ENCODE assay signal across 19 cellular contexts in genomic region chr2:215060851-215061541, GRCh38.
A peak's percentile ranks its signal among the peaks of the same experiment; 100 is the strongest.
DNase-seq lines count a peak whose midpoint lies in the region; ATAC-seq and TF ChIP-seq lines count a peak whose summit lies in the region.
"Had no signal": no experiment of that assay in that cellular context is flagged by ENCODE, and none has a peak within 500 bp of the region (broad histone marks: within the 10 kb centered on the region; RNA-seq: fewer than 3 reads in every experiment).

No MANE protein-coding gene starts in this region.

- TF ChIP-seq RAD21 in SK-N-SH (IDR thresholded peaks at IDR 0.05; ENCODE audit: low read length) = no peak

- no peaks in the 10 kb centered on the region for H3K79me1 ChIP-seq in mesendoderm (ENCODE audit: low read length)

- no peak for TF ChIP-seq CTCF in SK-N-SH (IDR thresholded peaks at IDR 0.05)

- H3K9ac ChIP-seq in SK-N-SH (no peak overlapping the region), mesendoderm (ENCODE audit: low read length) (no peak overlapping the region)

- no peak overlapping the region for H2AK5ac ChIP-seq in mesendoderm (ENCODE audit: low read length)

- H3K36me3 Mint-ChIP-seq in naive thymus-derived CD4-positive, alpha-beta T cell = no peaks in the 10 kb centered on the region
- H3K36me3 Mint-ChIP-seq: naive B cell had no signal

- intact Hi-C loops in right cardiac atrium (cut with DNase I) = no loop called here
- intact Hi-C loops in left cardiac atrium (cut with DNase I) = no loop called here
- intact Hi-C loops in naive thymus-derived CD4-positive, alpha-beta T cell (cut with micrococcal nuclease) = no loop called here

- no peaks in the 10 kb centered on the region for H4K20me1 ChIP-seq in SK-N-SH (ENCODE audit: insufficient read depth)

- peaks cover 0 to 7% (median 5%) of the 10 kb centered on the region in 5 donors for H3K27me3 Mint-ChIP-seq in naive thymus-derived CD4-positive, alpha-beta T cell
- H3K27me3 Mint-ChIP-seq: activated CD8-positive, alpha-beta T cell treated with anti-CD3 and anti-CD28 coated beads for 36 hours had no signal

- WGBS in right cardiac atrium = 34% methylated on average over 7 of the region's 7 CpGs
- WGBS in SK-N-SH (ENCODE audit: low lambda C conversion rate) = 30% methylated on average over 7 of the region's 7 CpGs
- no CpG with 5 or more reads among the region's 7 CpGs for WGBS in mesendoderm (ENCODE audit: extremely low coverage, insufficient coverage, low lambda C conversion rate)

- no peaks in the 10 kb centered on the region for H3K9me3 ChIP-seq in right cardiac atrium (ENCODE audit: control insufficient read depth, low read length)
- H3K9me3 ChIP-seq in SK-N-SH = no peaks in the 10 kb centered on the region
- H3K9me3 ChIP-seq in naive thymus-derived CD4-positive, alpha-beta T cell (ENCODE audit: control insufficient read depth in 2 of 3, low read length in 3 of 3) = no peaks in the 10 kb centered on the region
- H3K9me3 ChIP-seq: left ventricle myocardium inferior, prostate gland, spleen had no signal

- no peaks in the 10 kb centered on the region for H3K9me2 ChIP-seq in SK-N-SH

- no peak overlapping the region for H2BK15ac ChIP-seq in mesendoderm (replicated peaks; ENCODE audit: low read depth)

- no peak overlapping the region for H3K23ac ChIP-seq in mesendoderm (ENCODE audit: low read length)

- H3K27ac ChIP-seq in right cardiac atrium (ENCODE audit: low read length) (no peak overlapping the region), SK-N-SH (ENCODE audit: low read depth in 2 of 2, low read length in 1 of 2) (peak overlapping the region in 1 of 2 experiments; percentile 89; a peak in 2 of 4 replicates), mesendoderm (ENCODE audit: low read depth, low read length) (no peak overlapping the region)
- H3K27ac ChIP-seq in naive thymus-derived CD4-positive, alpha-beta T cell (ENCODE audit: low read depth, low read length) = no peak overlapping the region
- H3K27ac ChIP-seq: left ventricle myocardium inferior, prostate gland, spleen had no signal

- POLR2A ChIA-PET in SK-N-SH (lab: Yijun Ruan, JAX) = interaction anchor here (1.2 kb wide), 1 partner anchor 9 kb away, joined by 3 read pairs; no protein-coding TSS in a partner anchor
- POLR2A ChIA-PET in naive thymus-derived CD4-positive, alpha-beta T cell (lab: Charles Lee) = interaction anchor here (0.6 kb wide), 1 partner anchor 25 kb away, joined by 3 read pairs; no protein-coding TSS in a partner anchor

- H4K5ac ChIP-seq in mesendoderm (ENCODE audit: low read length) = no peak overlapping the region

- H3K9me3 Mint-ChIP-seq in naive thymus-derived CD4-positive, alpha-beta T cell = peaks cover 0 to 3% (median 0%) of the 10 kb centered on the region in 11 donors
- H3K9me3 Mint-ChIP-seq: activated CD8-positive, alpha-beta T cell treated with anti-CD3 and anti-CD28 coated beads for 36 hours; activated T-helper 1 cell treated with anti-CD3 and anti-CD28 coated beads, Interleukin-12 subunit alpha, Interleukin-12 subunit beta, Interleukin-2, Interleukin-4 antibody, amounts not matched to agents 30 ng/mL and 10 ng/mL and 1 ng/mL, durations not matched to agents 14 hours and 24 hours and 36 hours had no signal

- peak in 2 of 3 donors; percentile 20 to 40 for DNase-seq in right cardiac atrium
- no peak for DNase-seq in left cardiac atrium
- peak; percentile 95 for DNase-seq in NCI-H2227 (lab: John Stamatoyannopoulos, UW; ENCODE audit: unreplicated experiment)
- peak; percentile 16 for DNase-seq in SK-N-SH
- DNase-seq in naive thymus-derived CD4-positive, alpha-beta T cell = no peak
- DNase-seq in activated CD8-positive, alpha-beta memory T cell treated with anti-CD3 and anti-CD28 coated beads for 24 hours = no peak
- DNase-seq in mesendoderm = no peak
- DNase-seq: activated CD8-positive, alpha-beta T cell treated with anti-CD3 and anti-CD28 coated beads for 36 hours; caudate nucleus; effector CD4-positive, alpha-beta T cell; left ventricle myocardium inferior; naive B cell; OCI-M1; spleen; stimulated activated naive CD8-positive, alpha-beta T cell treated with anti-CD3 and anti-CD28 coated beads, Interleukin-15, Interleukin-2, amounts not matched to agents 100 U/mL and 50 U/mL, for 24 hours had no signal

- TF ChIP-seq EP300 in SK-N-SH (IDR thresholded peaks at IDR 0.05; ENCODE audit: borderline replicate concordance in 1 of 2, low read depth in 1 of 2, low read length in 1 of 2) = peak in 1 of 2 experiments; percentile 38; a peak in 1 of 4 replicates

- H3K4me1 Mint-ChIP-seq in naive thymus-derived CD4-positive, alpha-beta T cell = no peaks in the 10 kb centered on the region
- H3K4me1 Mint-ChIP-seq: naive B cell had no signal

- no peaks in the 10 kb centered on the region for H3K79me2 ChIP-seq in SK-N-SH (ENCODE audit: insufficient read depth)
- H3K79me2 ChIP-seq in mesendoderm (ENCODE audit: control insufficient read depth, insufficient read depth, low read length) = no peaks in the 10 kb centered on the region

- no peak overlapping the region for H2BK5ac ChIP-seq in mesendoderm (ENCODE audit: low read length)

- CTCF ChIA-PET in SK-N-SH (lab: Yijun Ruan, JAX) = interaction anchor here (0.7 to 1.2 kb wide), 2 partner anchors 48 to 852 kb away, joined by 4 read pairs; no protein-coding TSS in a partner anchor
- CTCF ChIA-PET in naive thymus-derived CD4-positive, alpha-beta T cell (lab: Charles Lee) = no interaction called here

- ATAC-seq in right cardiac atrium (no peak), left cardiac atrium (no peak), GM21786 (IDR thresholded peaks at IDR 0.05; ENCODE audit: unreplicated experiment) (no peak)
- no peak for ATAC-seq in naive thymus-derived CD4-positive, alpha-beta T cell
- ATAC-seq: activated CD8-positive, alpha-beta T cell treated with anti-CD3 and anti-CD28 coated beads for 36 hours; HepG2; stimulated activated naive CD8-positive, alpha-beta T cell treated with anti-CD3 and anti-CD28 coated beads, Interleukin-15, Interleukin-2, amounts not matched to agents 100 U/mL and 50 U/mL, for 24 hours had no signal

- no peak overlapping the region for H3K27ac Mint-ChIP-seq in naive thymus-derived CD4-positive, alpha-beta T cell
- H3K27ac Mint-ChIP-seq: activated CD8-positive, alpha-beta T cell treated with anti-CD3 and anti-CD28 coated beads for 36 hours; activated T-helper 1 cell treated with anti-CD3 and anti-CD28 coated beads, Interleukin-12 subunit alpha, Interleukin-12 subunit beta, Interleukin-2, Interleukin-4 antibody, amounts not matched to agents 30 ng/mL and 10 ng/mL and 1 ng/mL, durations not matched to agents 14 hours and 24 hours and 36 hours; naive B cell had no signal

- H3K4me3 ChIP-seq in right cardiac atrium (ENCODE audit: low read length) (no peak overlapping the region), SK-N-SH (ENCODE audit: low read depth in 2 of 2, low read length in 1 of 2) (no peak overlapping the region), mesendoderm (ENCODE audit: low read length) (no peak overlapping the region)
- no peak overlapping the region for H3K4me3 ChIP-seq in naive thymus-derived CD4-positive, alpha-beta T cell (ENCODE audit: low read length)
- H3K4me3 ChIP-seq: left ventricle myocardium inferior, prostate gland, spleen had no signal

- H3F3A ChIP-seq in SK-N-SH (replicated peaks; ENCODE audit: insufficient read depth) = no peaks in the 10 kb centered on the region

- no peak overlapping the region for H2AFZ ChIP-seq in SK-N-SH (ENCODE audit: low read depth)

- no peak overlapping the region for H3K56ac ChIP-seq in mesendoderm (ENCODE audit: low read length)

- H3K36me3 ChIP-seq in SK-N-SH (replicated peaks in 1 of 2; ENCODE audit: control insufficient read depth in 1 of 2, insufficient read depth in 2 of 2, low read length in 1 of 2) (no peaks in the 10 kb centered on the region), mesendoderm (ENCODE audit: control insufficient read depth, insufficient read depth, low read length) (no peaks in the 10 kb centered on the region)
- H3K36me3 ChIP-seq in naive thymus-derived CD4-positive, alpha-beta T cell (ENCODE audit: control insufficient read depth in 2 of 3, insufficient read depth in 3 of 3, low read length in 3 of 3) = no peaks in the 10 kb centered on the region
- H3K36me3 ChIP-seq: left ventricle myocardium inferior, prostate gland, spleen had no signal

- H4K8ac ChIP-seq in mesendoderm (ENCODE audit: low read depth, low read length) = no peak overlapping the region

- no peak overlapping the region for H3K4ac ChIP-seq in mesendoderm (ENCODE audit: low read depth, low read length)

- no peak overlapping the region for H3K4me3 Mint-ChIP-seq in naive thymus-derived CD4-positive, alpha-beta T cell
- H3K4me3 Mint-ChIP-seq: activated CD8-positive, alpha-beta T cell treated with anti-CD3 and anti-CD28 coated beads for 36 hours; activated T-helper 1 cell treated with anti-CD3 and anti-CD28 coated beads, Interleukin-12 subunit alpha, Interleukin-12 subunit beta, Interleukin-2, Interleukin-4 antibody, amounts not matched to agents 30 ng/mL and 10 ng/mL and 1 ng/mL, durations not matched to agents 14 hours and 24 hours and 36 hours; naive B cell had no signal

- H3K4me1 ChIP-seq in right cardiac atrium (ENCODE audit: control insufficient read depth, insufficient read depth, low read length) (no peaks in the 10 kb centered on the region), SK-N-SH (ENCODE audit: control insufficient read depth in 1 of 2, insufficient read depth in 2 of 2, low read depth in 1 of 2, low read length in 1 of 2) (peaks cover 0 to 17% of the 10 kb centered on the region in 2 experiments; a peak in 2 of 4 replicates), mesendoderm (ENCODE audit: control insufficient read depth, low read depth, low read length) (no peaks in the 10 kb centered on the region)
- H3K4me1 ChIP-seq in naive thymus-derived CD4-positive, alpha-beta T cell (ENCODE audit: control insufficient read depth in 2 of 2, insufficient read depth in 2 of 2, low read length in 2 of 2) = no peaks in the 10 kb centered on the region
- H3K4me1 ChIP-seq: prostate gland, spleen had no signal

- H3K27me3 ChIP-seq in right cardiac atrium (ENCODE audit: control insufficient read depth, insufficient read depth) (no peaks in the 10 kb centered on the region), SK-N-SH (ENCODE audit: insufficient read depth) (no peaks in the 10 kb centered on the region), mesendoderm (ENCODE audit: insufficient read depth, low read length, poor library complexity) (no peaks in the 10 kb centered on the region)
- no peaks in the 10 kb centered on the region for H3K27me3 ChIP-seq in naive thymus-derived CD4-positive, alpha-beta T cell (ENCODE audit: control insufficient read depth in 2 of 2, insufficient read depth in 2 of 2, low read length in 2 of 2)
- H3K27me3 ChIP-seq: spleen had no signal

- H3K18ac ChIP-seq in mesendoderm (ENCODE audit: low read length) = no peak overlapping the region

- H3K4me2 ChIP-seq in SK-N-SH (no peak overlapping the region), mesendoderm (ENCODE audit: low read length) (no peak overlapping the region)

- no peak overlapping the region for H2BK120ac ChIP-seq in mesendoderm (ENCODE audit: low read depth, low read length)

TF ChIP-seq in SK-N-SH, 30 proteins besides CTCF, POLR2A, EP300 and RAD21:
- TF ChIP-seq MEF2A (IDR thresholded peaks at IDR 0.05; ENCODE audit: borderline replicate concordance, low read depth) (no peak), NFIC (IDR thresholded peaks at IDR 0.05; ENCODE audit: borderline replicate concordance) (peak; percentile 34; the same call in 1 of the 2 replicates), RCOR1 (IDR thresholded peaks at IDR 0.05; ENCODE audit: low read length) (peak; percentile 5; the same call in 1 of the 2 replicates)

Comparison
In these comparisons a context has a peak if more than half of its experiments do, and no peak if none do; other contexts are left out.
1. DNase-seq: peak in right cardiac atrium (2 of 3), NCI-H2227 (single experiment) and SK-N-SH (single experiment); none in left cardiac atrium (single experiment), naive thymus-derived CD4-positive, alpha-beta T cell (0 of 9), activated CD8-positive, alpha-beta memory T cell treated with anti-CD3 and anti-CD28 coated beads for 24 hours (single experiment) and mesendoderm (single experiment).